20 cellular contexts compared by ENCODE assay signal in the genomic region with DNA sequence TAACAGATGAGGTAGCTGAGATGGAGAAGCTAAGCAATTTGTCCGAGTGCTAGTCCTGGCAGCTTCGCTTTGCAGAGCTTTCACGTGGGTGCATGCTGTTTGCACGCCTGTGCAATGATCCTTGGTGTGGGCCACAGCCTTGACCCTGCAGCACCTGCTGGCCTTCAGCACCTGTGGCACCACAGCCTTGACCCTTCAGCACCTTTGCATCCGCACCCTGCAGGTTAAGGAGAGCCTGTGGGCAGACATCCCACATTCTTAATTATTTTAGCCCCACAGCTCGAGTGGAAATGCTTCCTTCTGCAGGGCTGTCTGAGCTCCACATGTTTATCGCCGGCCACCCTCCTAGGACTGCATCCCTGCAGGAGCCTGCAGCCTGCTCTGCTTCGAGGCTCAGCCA. TPM values are rescaled to one million over a fixed set of nuclear protein-coding genes. Genes with fewer than 3 reads are reported as not detected.
DNase-seq lines count a peak whose midpoint lies in the region; ATAC-seq and TF ChIP-seq lines count a peak whose summit lies in the region.
"Had no signal": no experiment of that assay in that cellular context is flagged by ENCODE, and none has a peak within 500 bp of the region (broad histone marks: within the 10 kb centered on the region; RNA-seq: fewer than 3 reads in every experiment).

No MANE protein-coding gene starts in this region.

- H3K36me3 ChIP-seq in body of pancreas (replicated peaks in 1 of 2; ENCODE audit: insufficient read depth in 1 of 2, low read depth in 2 of 2): no peaks in the 10 kb centered on the region
- H3K36me3 ChIP-seq: prostate gland had no signal

- H3K9me3 Mint-ChIP-seq in activated naive CD8-positive, alpha-beta T cell treated with anti-CD3 and anti-CD28 coated beads for 36 hours: peaks cover 1% of the 10 kb centered on the region

- H3K4me1 ChIP-seq in body of pancreas: peaks cover 38% of the 10 kb centered on the region
- H3K4me1 ChIP-seq: prostate gland had no signal

- peaks cover 67% of the 10 kb centered on the region for H3K4me1 Mint-ChIP-seq in T-helper 17 cell
- H3K4me1 Mint-ChIP-seq in activated naive CD8-positive, alpha-beta T cell treated with anti-CD3 and anti-CD28 coated beads for 36 hours: peaks cover 95% of the 10 kb centered on the region

- H3K4me3 Mint-ChIP-seq in T-helper 17 cell: peak overlapping the region; percentile 71
- no peak overlapping the region for H3K4me3 Mint-ChIP-seq in activated naive CD8-positive, alpha-beta T cell treated with anti-CD3 and anti-CD28 coated beads for 36 hours
- H3K4me3 Mint-ChIP-seq: CD14-positive monocyte had no signal

- intact Hi-C loops in body of pancreas (cut with DNase I): no loop called here

- peak overlapping the region; percentile 99 for H3K27ac Mint-ChIP-seq in T-helper 17 cell
- H3K27ac Mint-ChIP-seq in activated naive CD8-positive, alpha-beta T cell treated with anti-CD3 and anti-CD28 coated beads for 36 hours: peak overlapping the region; percentile 48

- H3K27me3 ChIP-seq in body of pancreas: no peaks in the 10 kb centered on the region
- H3K27me3 ChIP-seq: suprapubic skin had no signal

- peaks cover 2% of the 10 kb centered on the region for H3K36me3 Mint-ChIP-seq in T-helper 17 cell (ENCODE audit: low read depth)
- peaks cover 53% of the 10 kb centered on the region for H3K36me3 Mint-ChIP-seq in activated naive CD8-positive, alpha-beta T cell treated with anti-CD3 and anti-CD28 coated beads for 36 hours

- TF ChIP-seq POLR2A in body of pancreas (IDR thresholded peaks at IDR 0.05): no peak

- no peaks in the 10 kb centered on the region for H3K9me3 ChIP-seq in T-helper 17 cell (ENCODE audit: control insufficient read depth, low read length, poor library complexity, severe bottlenecking)
- H3K9me3 ChIP-seq in body of pancreas: no peaks in the 10 kb centered on the region
- H3K9me3 ChIP-seq: prostate gland, suprapubic skin had no signal

- peak; percentile 61 for DNase-seq in activated effector memory CD4-positive, alpha-beta T cell treated with anti-CD3 and anti-CD28 coated beads, Interleukin-2, amount 50 U/mL, for 16 hours
- DNase-seq in activated effector memory CD4-positive, alpha-beta T cell treated with Interleukin-2 at 50 U/mL for 16 hours: no peak
- no peak for DNase-seq in T-helper 17 cell
- DNase-seq in activated naive CD8-positive, alpha-beta T cell treated with anti-CD3 and anti-CD28 coated beads for 36 hours: no peak
- DNase-seq in stimulated activated CD8-positive, alpha-beta memory T cell treated with anti-CD3 and anti-CD28 coated beads, Interleukin-4, amount 100 ng/mL, for 48 hours: peak; percentile 24
- DNase-seq in body of pancreas: no peak
- no peak for DNase-seq in stimulated activated CD4-positive, alpha-beta T cell treated with anti-CD3 and anti-CD28 coated beads, Interleukin-4, amount 100 ng/mL, for 24 hours
- DNase-seq in SW 1271 (lab: John Stamatoyannopoulos, UW): no peak
- DNase-seq: cerebellar nuclear complex; effector memory CD4-positive, alpha-beta T cell; HCEC 1CT; left cardiac atrium; NCI-H1417 treated with DMSO at 0.1 percent for 48 hours; NCI-H69; Right ventricle myocardium superior; small intestine; stimulated activated CD4-positive, alpha-beta T cell treated with anti-CD3 and anti-CD28 coated beads, Interleukin-4, amount 100 ng/mL, for 1 hour had no signal

- 58 to 63% methylated on average over 9 of the region's 9 CpGs for WGBS in body of pancreas, 2 donors

- no peak overlapping the region for H3K27ac ChIP-seq in body of pancreas
- H3K27ac ChIP-seq: prostate gland, suprapubic skin had no signal

- ATAC-seq in T-helper 17 cell (no peak), body of pancreas (no peak)
- ATAC-seq: left cardiac atrium had no signal

- H3K27me3 Mint-ChIP-seq in T-helper 17 cell: no peaks in the 10 kb centered on the region
- H3K27me3 Mint-ChIP-seq in activated naive CD8-positive, alpha-beta T cell treated with anti-CD3 and anti-CD28 coated beads for 36 hours: no peaks in the 10 kb centered on the region

- TF ChIP-seq CTCF in body of pancreas (IDR thresholded peaks at IDR 0.05): no peak

- H3K4me3 ChIP-seq in body of pancreas: no peak overlapping the region
- H3K4me3 ChIP-seq: prostate gland, suprapubic skin had no signal

RNA-seq across cellular contexts. Expression of a gene that starts 19.3 kb away (rescaled TPM):
- total RNA-seq in T-helper 17 cell (100 to 1,000 TPM; 114 to 151 TPM), body of pancreas (10 to 100 TPM; 36.6 to 42.8 TPM)
- 10 to 100 TPM; 76.1 to 78.1 TPM for total RNA-seq in activated naive CD8-positive, alpha-beta T cell treated with anti-CD3 and anti-CD28 coated beads for 36 hours

Comparison
In these comparisons a context has a peak if more than half of its experiments do, and no peak if none do; other contexts are left out.
1. DNase-seq: peak in activated effector memory CD4-positive, alpha-beta T cell treated with anti-CD3 and anti-CD28 coated beads, Interleukin-2, amount 50 U/mL, for 16 hours (single experiment) and stimulated activated CD8-positive, alpha-beta memory T cell treated with anti-CD3 and anti-CD28 coated beads, Interleukin-4, amount 100 ng/mL, for 48 hours (single experiment); none in activated effector memory CD4-positive, alpha-beta T cell treated with Interleukin-2 at 50 U/mL for 16 hours (single experiment), T-helper 17 cell (0 of 3), activated naive CD8-positive, alpha-beta T cell treated with anti-CD3 and anti-CD28 coated beads for 36 hours (single experiment), body of pancreas (0 of 4), stimulated activated CD4-positive, alpha-beta T cell treated with anti-CD3 and anti-CD28 coated beads, Interleukin-4, amount 100 ng/mL, for 24 hours (single experiment) and SW 1271 (0 of 2).